ENCODE assay signal across 9 cellular contexts in the genomic region with DNA sequence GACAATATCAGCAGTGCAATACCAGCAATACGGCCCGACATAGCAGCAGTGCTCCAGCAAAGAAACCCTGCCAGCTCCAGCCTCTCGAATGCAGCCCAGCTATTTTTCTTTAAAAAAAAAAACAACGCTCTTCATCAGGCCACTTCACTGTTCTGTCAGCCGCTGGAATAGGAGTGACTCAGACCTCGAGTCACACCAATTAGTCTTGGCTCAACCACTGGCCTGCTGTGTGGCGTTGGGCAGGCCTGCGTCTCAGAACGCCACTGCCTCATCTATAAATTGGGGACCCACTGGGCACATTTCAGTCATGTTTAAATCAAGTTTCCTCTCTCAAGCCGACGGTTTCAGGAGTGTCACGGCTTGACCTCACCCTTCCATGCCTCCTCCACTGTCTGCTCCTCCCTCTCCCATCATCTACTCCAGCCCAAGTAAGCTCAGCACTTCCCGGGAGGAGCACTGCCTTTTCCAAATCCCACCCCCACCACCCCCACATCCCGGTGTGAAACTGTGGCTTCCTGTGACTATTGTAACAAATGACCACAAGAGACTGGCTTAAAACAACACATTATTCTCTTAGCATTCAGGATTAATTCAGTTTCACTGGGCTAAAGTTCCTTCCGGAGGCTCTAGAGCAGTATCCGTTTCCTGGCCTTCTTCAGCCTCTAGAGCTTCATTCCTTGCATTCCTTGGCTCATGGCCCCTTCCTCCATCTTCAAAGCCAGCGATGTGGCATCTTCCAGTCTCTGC.
A peak's percentile ranks its signal among the peaks of the same experiment; 100 is the strongest.
DNase-seq lines count a peak whose midpoint lies in the region; ATAC-seq and TF ChIP-seq lines count a peak whose summit lies in the region.
"Had no signal": no experiment of that assay in that cellular context is flagged by ENCODE, and none has a peak within 500 bp of the region (broad histone marks: within the 10 kb centered on the region; RNA-seq: fewer than 3 reads in every experiment).

No MANE protein-coding gene starts in this region.

- no peaks in the 10 kb centered on the region for H3K9me3 ChIP-seq in ascending aorta
- H3K9me3 ChIP-seq in thoracic aorta: no peaks in the 10 kb centered on the region

- H3K4me1 ChIP-seq in ascending aorta: peaks cover 2 to 22% of the 10 kb centered on the region in 2 donors
- peaks cover 17 to 34% of the 10 kb centered on the region in 2 donors for H3K4me1 ChIP-seq in thoracic aorta (ENCODE audit: control insufficient read depth in 1 of 2, low read depth in 2 of 2)

- H3K27me3 ChIP-seq in ascending aorta (no peaks in the 10 kb centered on the region), thoracic aorta (replicated peaks; ENCODE audit: insufficient read depth) (no peaks in the 10 kb centered on the region)

- H3K27me3 Mint-ChIP-seq in immature natural killer cell (ENCODE audit: low read depth in 3 of 3): peaks cover 3 to 10% (median 10%) of the 10 kb centered on the region in 3 donors
- H3K27me3 Mint-ChIP-seq in activated T-helper 17 cell treated with anti-CD3 and anti-CD28 coated beads, Interleukin-2, amount 50 U/mL, for 72 hours: peaks cover 4% of the 10 kb centered on the region

- H3K4me3 Mint-ChIP-seq in immature natural killer cell: peak overlapping the region; percentile 55 to 84 (median 73)
- no peak overlapping the region for H3K4me3 Mint-ChIP-seq in activated T-helper 17 cell treated with anti-CD3 and anti-CD28 coated beads, Interleukin-2, amount 50 U/mL, for 72 hours

- DNase-seq in HPDE6-E6E7 (ENCODE audit: extremely low spot score) (peak; percentile 74), ascending aorta (ENCODE audit: low spot score in 2 of 2) (peak; percentile 48 to 82), immature natural killer cell (peak in 1 of 3 donors; percentile 24), thoracic aorta (ENCODE audit: low spot score) (peak; percentile 38), NCI-H748 treated with DMSO at 0.1 percent for 48 hours (lab: John Stamatoyannopoulos, UW) (no peak), NCI-H345 (lab: John Stamatoyannopoulos, UW) (no peak)
- DNase-seq: activated effector memory CD4-positive, alpha-beta T cell treated with Interleukin-2 at 50 U/mL for 16 hours; SHP77 had no signal

- TF ChIP-seq CTCF in ascending aorta (IDR thresholded peaks at IDR 0.05) (no peak), thoracic aorta (IDR thresholded peaks at IDR 0.05) (no peak)

- H3K9me3 Mint-ChIP-seq in immature natural killer cell: no peaks in the 10 kb centered on the region
- H3K9me3 Mint-ChIP-seq in activated T-helper 17 cell treated with anti-CD3 and anti-CD28 coated beads, Interleukin-2, amount 50 U/mL, for 72 hours: no peaks in the 10 kb centered on the region

- no peaks in the 10 kb centered on the region for H3K36me3 Mint-ChIP-seq in immature natural killer cell
- no peaks in the 10 kb centered on the region for H3K36me3 Mint-ChIP-seq in activated T-helper 17 cell treated with anti-CD3 and anti-CD28 coated beads, Interleukin-2, amount 50 U/mL, for 72 hours (ENCODE audit: low read depth)

- H3K4me1 Mint-ChIP-seq in immature natural killer cell: peaks cover 52 to 56% of the 10 kb centered on the region in 2 donors
- no peaks in the 10 kb centered on the region for H3K4me1 Mint-ChIP-seq in activated T-helper 17 cell treated with anti-CD3 and anti-CD28 coated beads, Interleukin-2, amount 50 U/mL, for 72 hours

- H3K36me3 ChIP-seq in ascending aorta (no peaks in the 10 kb centered on the region), thoracic aorta (no peaks in the 10 kb centered on the region)

- H3K27ac Mint-ChIP-seq in immature natural killer cell: peak overlapping the region; percentile 71 to 89 (median 82)
- no peak overlapping the region for H3K27ac Mint-ChIP-seq in activated T-helper 17 cell treated with anti-CD3 and anti-CD28 coated beads, Interleukin-2, amount 50 U/mL, for 72 hours

- peak; percentile 92 for ATAC-seq in thoracic aorta (ENCODE audit: insufficient number of reproducible peaks, low FRiP score, low read depth)
- no peak for ATAC-seq in activated T-helper 17 cell treated with anti-CD3 and anti-CD28 coated beads, Interleukin-2, amount 50 U/mL, for 72 hours (replicated peaks)

- intact Hi-C loops in ascending aorta (cut with DNase I): loop anchor here (2.0 kb wide), 1 partner anchor 73 kb away; no protein-coding TSS in a partner anchor

- H3K27ac ChIP-seq in ascending aorta: peak overlapping the region; percentile 46 to 54
- peak overlapping the region in 1 of 2 donors; percentile 51 for H3K27ac ChIP-seq in thoracic aorta

- H3K4me3 ChIP-seq in ascending aorta (peak overlapping the region in 1 of 2 donors; percentile 20), thoracic aorta (peak overlapping the region; percentile 39)

Comparison
In these comparisons a context has a peak if more than half of its experiments do, and no peak if none do; other contexts are left out.
1. DNase-seq: peak in HPDE6-E6E7 (single experiment), ascending aorta (2 of 2) and thoracic aorta (single experiment); none in NCI-H748 treated with DMSO at 0.1 percent for 48 hours (single experiment) and NCI-H345 (single experiment).